16 cellular contexts compared by ENCODE assay signal in the genomic region with DNA sequence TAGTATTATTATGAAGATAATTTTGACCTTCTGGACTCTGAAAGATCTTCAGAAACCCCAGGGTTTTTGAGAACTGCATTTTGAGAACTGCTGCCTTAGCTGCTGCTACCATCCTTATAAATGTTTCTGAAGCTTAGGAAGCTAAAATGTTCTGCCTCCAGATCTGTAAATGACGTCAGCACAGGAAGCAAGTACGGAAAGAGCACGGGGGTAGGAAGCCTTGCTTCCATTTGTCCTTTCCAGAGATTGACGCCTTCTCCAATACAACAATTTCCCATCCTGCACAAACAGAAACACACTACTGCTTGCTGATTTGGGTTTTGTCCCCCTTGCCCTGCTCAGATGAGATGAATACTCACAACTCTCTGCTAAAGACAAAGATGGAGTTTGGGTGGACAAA. TPM values are rescaled to one million over a fixed set of nuclear protein-coding genes. Genes with fewer than 3 reads are reported as not detected.
DNase-seq lines count a peak whose midpoint lies in the region; ATAC-seq, FAIRE-seq and TF ChIP-seq lines count a peak whose summit lies in the region.
"Had no signal": no experiment of that assay in that cellular context is flagged by ENCODE, and none has a peak within 500 bp of the region (broad histone marks: within the 10 kb centered on the region; RNA-seq: fewer than 3 reads in every experiment).

No MANE protein-coding gene starts in this region.

- H3K36me3 Mint-ChIP-seq in activated naive CD4-positive, alpha-beta T cell treated with anti-CD3 and anti-CD28 coated beads, Interleukin-2, amount 50 U/mL, for 24 hours: peaks cover 7% of the 10 kb centered on the region
- peaks cover 20% of the 10 kb centered on the region for H3K36me3 Mint-ChIP-seq in astrocyte (ENCODE audit: low read depth, unreplicated experiment)
- H3K36me3 Mint-ChIP-seq in memory B cell: peaks cover 20% of the 10 kb centered on the region
- peaks cover 31 to 35% of the 10 kb centered on the region in 2 donors for H3K36me3 Mint-ChIP-seq in stimulated activated naive B cell treated with anti-CD40 and anti-IgM and Interleukin-4, amounts not matched to agents 10 μg/mL and 1 μg/mL and 100 μg/mL, for 72 hours

- H3K9me3 Mint-ChIP-seq in activated naive CD4-positive, alpha-beta T cell treated with anti-CD3 and anti-CD28 coated beads, Interleukin-2, amount 50 U/mL, for 24 hours: no peaks in the 10 kb centered on the region
- H3K9me3 Mint-ChIP-seq in astrocyte (ENCODE audit: unreplicated experiment): no peaks in the 10 kb centered on the region
- no peaks in the 10 kb centered on the region for H3K9me3 Mint-ChIP-seq in memory B cell
- no peaks in the 10 kb centered on the region for H3K9me3 Mint-ChIP-seq in stimulated activated naive B cell treated with anti-CD40 and anti-IgM and Interleukin-4, amounts not matched to agents 10 μg/mL and 1 μg/mL and 100 μg/mL, for 72 hours
- H3K9me3 Mint-ChIP-seq: CD8-positive, alpha-beta memory T cell; HFFc6 had no signal

- H3K27me3 ChIP-seq in astrocyte (ENCODE audit: insufficient read depth, low read length): no peaks in the 10 kb centered on the region
- H3K27me3 ChIP-seq: BE2C had no signal

- peaks cover 18% of the 10 kb centered on the region for H3K36me3 ChIP-seq in astrocyte (ENCODE audit: insufficient read depth, low read length)

- no peaks in the 10 kb centered on the region for H3K79me2 ChIP-seq in astrocyte (ENCODE audit: insufficient read depth, low read length)

- intact Hi-C loops in sciatic nerve (cut with DNase I): no loop called here

- no peaks in the 10 kb centered on the region for H3K27me3 Mint-ChIP-seq in activated naive CD4-positive, alpha-beta T cell treated with anti-CD3 and anti-CD28 coated beads, Interleukin-2, amount 50 U/mL, for 24 hours
- H3K27me3 Mint-ChIP-seq in astrocyte (ENCODE audit: low read depth, unreplicated experiment): no peaks in the 10 kb centered on the region
- H3K27me3 Mint-ChIP-seq in memory B cell: no peaks in the 10 kb centered on the region
- H3K27me3 Mint-ChIP-seq in stimulated activated naive B cell treated with anti-CD40 and anti-IgM and Interleukin-4, amounts not matched to agents 10 μg/mL and 1 μg/mL and 100 μg/mL, for 72 hours: no peaks in the 10 kb centered on the region
- H3K27me3 Mint-ChIP-seq: CD8-positive, alpha-beta memory T cell had no signal

- no peak overlapping the region for H3K4me2 ChIP-seq in astrocyte (ENCODE audit: low read length)
- H3K4me2 ChIP-seq: A549 had no signal

- no peaks in the 10 kb centered on the region for H3K4me1 Mint-ChIP-seq in activated naive CD4-positive, alpha-beta T cell treated with anti-CD3 and anti-CD28 coated beads, Interleukin-2, amount 50 U/mL, for 24 hours
- H3K4me1 Mint-ChIP-seq in astrocyte (ENCODE audit: low read depth, unreplicated experiment) (no peaks in the 10 kb centered on the region), memory B cell (no peaks in the 10 kb centered on the region)
- no peaks in the 10 kb centered on the region for H3K4me1 Mint-ChIP-seq in stimulated activated naive B cell treated with anti-CD40 and anti-IgM and Interleukin-4, amounts not matched to agents 10 μg/mL and 1 μg/mL and 100 μg/mL, for 72 hours

- no peak for FAIRE-seq in astrocyte (lab: Jason Lieb, UNC)
- FAIRE-seq: A549 had no signal

- H3K4me3 Mint-ChIP-seq in activated naive CD4-positive, alpha-beta T cell treated with anti-CD3 and anti-CD28 coated beads, Interleukin-2, amount 50 U/mL, for 24 hours: no peak overlapping the region
- H3K4me3 Mint-ChIP-seq in astrocyte (ENCODE audit: unreplicated experiment): no peak overlapping the region
- H3K4me3 Mint-ChIP-seq in memory B cell: no peak overlapping the region
- no peak overlapping the region for H3K4me3 Mint-ChIP-seq in stimulated activated naive B cell treated with anti-CD40 and anti-IgM and Interleukin-4, amounts not matched to agents 10 μg/mL and 1 μg/mL and 100 μg/mL, for 72 hours
- H3K4me3 Mint-ChIP-seq: CD8-positive, alpha-beta memory T cell; HFFc6 had no signal

- H3K9me3 ChIP-seq in astrocyte (ENCODE audit: insufficient read depth, low read depth, low read length): no peaks in the 10 kb centered on the region
- H3K9me3 ChIP-seq: A549, BE2C had no signal

- H3K4me3 ChIP-seq in astrocyte (ENCODE audit: insufficient read depth, low read depth, low read length): no peak overlapping the region
- H3K4me3 ChIP-seq: A549 had no signal

- peak overlapping the region; percentile 62 for H3K27ac Mint-ChIP-seq in activated naive CD4-positive, alpha-beta T cell treated with anti-CD3 and anti-CD28 coated beads, Interleukin-2, amount 50 U/mL, for 24 hours
- H3K27ac Mint-ChIP-seq in astrocyte (ENCODE audit: unreplicated experiment): peak overlapping the region; percentile 12
- H3K27ac Mint-ChIP-seq in memory B cell: peak overlapping the region; percentile 28
- peak overlapping the region; percentile 14 for H3K27ac Mint-ChIP-seq in stimulated activated naive B cell treated with anti-CD40 and anti-IgM and Interleukin-4, amounts not matched to agents 10 μg/mL and 1 μg/mL and 100 μg/mL, for 72 hours
- H3K27ac Mint-ChIP-seq: HFFc6 had no signal

- ATAC-seq in memory B cell (ENCODE audit: low read depth) (no peak), sciatic nerve (no peak)
- no peak for ATAC-seq in stimulated activated naive B cell treated with anti-CD40 and anti-IgM and Interleukin-4, amounts not matched to agents 10 μg/mL and 1 μg/mL and 100 μg/mL, for 72 hours (replicated peaks)
- ATAC-seq: A549 had no signal

- no peaks in the 10 kb centered on the region for H3K4me1 ChIP-seq in astrocyte (ENCODE audit: insufficient read depth, low read length)
- H3K4me1 ChIP-seq: A549, BE2C had no signal

- no peak for TF ChIP-seq CTCF in astrocyte (IDR thresholded peaks at IDR 0.05; ENCODE audit: insufficient read depth, low read depth, low read length)

- H2AFZ ChIP-seq in astrocyte (ENCODE audit: low read depth, low read length): no peak overlapping the region

- no peak overlapping the region for H3K27ac ChIP-seq in astrocyte (ENCODE audit: low read depth, low read length)
- H3K27ac ChIP-seq: A549, C4-2B, HL-60 had no signal

- DNase-seq in activated naive CD4-positive, alpha-beta T cell (lab: John Stamatoyannopoulos, UW): no peak
- no peak for DNase-seq in astrocyte (ENCODE audit: low read depth)
- DNase-seq in memory B cell (ENCODE audit: low spot score in 2 of 2): no peak
- no peak for DNase-seq in stimulated activated naive B cell treated with anti-CD40 and anti-IgM and Interleukin-4, amounts not matched to agents 10 μg/mL and 1 μg/mL and 100 μg/mL, for 72 hours
- DNase-seq in dedifferentiated amniotic fluid mesenchymal stem cell (ENCODE audit: extremely low spot score): no peak
- no peak for DNase-seq in sciatic nerve (ENCODE audit: low spot score)
- DNase-seq: BE2C; CD8-positive, alpha-beta memory T cell; DMS53; GF-D8; HCEC 1CT; HFFc6 had no signal

- no peaks in the 10 kb centered on the region for H4K20me1 ChIP-seq in astrocyte (ENCODE audit: insufficient read depth, low read length)

- no peak overlapping the region for H3K9ac ChIP-seq in astrocyte (ENCODE audit: low read length)

RNA-seq across cellular contexts. Expression of gene RAD52, which starts 17.9 kb away (rescaled TPM):
- 11.7 and 12.4 TPM in 2 replicates for total RNA-seq in astrocyte
- 25.6 TPM for total RNA-seq in sciatic nerve

RNA-seq across cellular contexts. Expression of gene ERC1, which starts 59.4 kb away (rescaled TPM):
- total RNA-seq in astrocyte: 60.2 and 67.1 TPM in 2 replicates
- total RNA-seq in sciatic nerve: 83.5 TPM

Comparison
In these comparisons a context has a peak if more than half of its experiments do, and no peak if none do; other contexts are left out.
1. H3K27ac Mint-ChIP-seq: peak in every context shown above with its lines; median percentile 62 in activated naive CD4-positive, alpha-beta T cell treated with anti-CD3 and anti-CD28 coated beads, Interleukin-2, amount 50 U/mL, for 24 hours; 28 in memory B cell; 14 in stimulated activated naive B cell treated with anti-CD40 and anti-IgM and Interleukin-4, amounts not matched to agents 10 μg/mL and 1 μg/mL and 100 μg/mL, for 72 hours; 12 in astrocyte.